19 cellular contexts compared by ENCODE assay signal in genomic region chr16:82892327-82892726, GRCh38.
DNase-seq lines count a peak whose midpoint lies in the region; ATAC-seq, FAIRE-seq and TF ChIP-seq lines count a peak whose summit lies in the region.
"Had no signal": no experiment of that assay in that cellular context is flagged by ENCODE, and none has a peak within 500 bp of the region (broad histone marks: within the 10 kb centered on the region; RNA-seq: fewer than 3 reads in every experiment).

No MANE protein-coding gene starts in this region.

- no peaks in the 10 kb centered on the region for H3K79me2 ChIP-seq in GM23248 (ENCODE audit: insufficient read depth)

- H3K27me3 ChIP-seq in GM23248 (replicated peaks; ENCODE audit: insufficient read depth) (no peaks in the 10 kb centered on the region), psoas muscle (ENCODE audit: insufficient read depth in 3 of 3, low read length in 2 of 3) (no peaks in the 10 kb centered on the region)
- no peaks in the 10 kb centered on the region for H3K27me3 ChIP-seq in CD4-positive, alpha-beta memory T cell (ENCODE audit: insufficient read depth, low read length)
- H3K27me3 ChIP-seq: BE2C had no signal

- no peaks in the 10 kb centered on the region for H3K9me2 ChIP-seq in GM23248 (ENCODE audit: insufficient read depth)
- H3K9me2 ChIP-seq: SK-N-SH had no signal

- DNase-seq in AG20443 (ENCODE audit: low spot score), result peak; percentile 32
- peak; percentile 28 for DNase-seq in GM23248
- peak; percentile 11 for DNase-seq in fibroblast of peridontal ligament (ENCODE audit: extremely low read depth)
- DNase-seq in psoas muscle, result no peak
- no peak for DNase-seq in posterior cingulate gyrus
- DNase-seq in urothelium cell line (ENCODE audit: low spot score), result no peak
- DNase-seq in CD4-positive, alpha-beta memory T cell, result no peak
- DNase-seq: BE2C; Calu3; CD4-positive, alpha-beta T cell; DMS53; HCEC 1CT; KG1; NCI-H1048; NCI-H1436 treated with DMSO at 0.1 percent for 48 hours; NCI-H2029 treated with DMSO at 0.1 percent for 48 hours; NCI-H510A treated with DMSO at 0.1 percent for 48 hours; SK-N-SH had no signal

- H3K4me1 Mint-ChIP-seq in CD4-positive, alpha-beta memory T cell, result no peaks in the 10 kb centered on the region

- intact Hi-C loops in psoas muscle (cut with DNase I) (no loop called here), posterior cingulate gyrus (cut with DNase I) (no loop called here)
- intact Hi-C loops in CD4-positive, alpha-beta memory T cell (cut with micrococcal nuclease), result no loop called here

- TF ChIP-seq CTCF in psoas muscle (IDR thresholded peaks at IDR 0.05), result no peak

- no peaks in the 10 kb centered on the region for H4K20me1 ChIP-seq in GM23248 (ENCODE audit: insufficient read depth)

- no peak overlapping the region for H2AFZ ChIP-seq in GM23248

- no peak overlapping the region for H3K4me3 ChIP-seq in GM23248
- H3K4me3 ChIP-seq in psoas muscle, result no peak overlapping the region
- no peak overlapping the region for H3K4me3 ChIP-seq in CD4-positive, alpha-beta memory T cell (ENCODE audit: low read length in 2 of 2)

- in situ Hi-C loops in GM23248 (cut with MboI), result no loop called here

- no peak overlapping the region for H3K27ac Mint-ChIP-seq in CD4-positive, alpha-beta memory T cell
- H3K27ac Mint-ChIP-seq: CD4-positive, alpha-beta T cell had no signal

- no peaks in the 10 kb centered on the region for H3K36me3 Mint-ChIP-seq in CD4-positive, alpha-beta memory T cell

- H3K27ac ChIP-seq in GM23248, result no peak overlapping the region
- peak overlapping the region; percentile 65 for H3K27ac ChIP-seq in psoas muscle
- no peak overlapping the region for H3K27ac ChIP-seq in CD4-positive, alpha-beta memory T cell (ENCODE audit: low read depth, low read length)

- peaks cover 0 to 1% (median 0%) of the 10 kb centered on the region in 8 donors for H3K9me3 Mint-ChIP-seq in CD4-positive, alpha-beta memory T cell
- H3K9me3 Mint-ChIP-seq: CD4-positive, alpha-beta T cell had no signal

- 56% methylated on average over 2 of the region's 2 CpGs for WGBS in GM23248 (ENCODE audit: low coverage in 1 of 2, low lambda C conversion rate in 2 of 2, missing lambda C conversion rate in 2 of 2), 2 experiments
- WGBS in psoas muscle, 3 donors, result 96 to 99% (median 97%) methylated on average over 2 of the region's 2 CpGs

- H3K4me1 ChIP-seq in GM23248 (ENCODE audit: insufficient read depth) (peaks cover 9% of the 10 kb centered on the region; the same call in 1 of the 2 replicates), psoas muscle (peaks cover 29% of the 10 kb centered on the region)
- H3K4me1 ChIP-seq in CD4-positive, alpha-beta memory T cell (ENCODE audit: insufficient read depth, low read length), result no peaks in the 10 kb centered on the region
- H3K4me1 ChIP-seq: BE2C had no signal

- H3K4me2 ChIP-seq in GM23248 (ENCODE audit: unreplicated experiment), result no peak overlapping the region
- H3K4me2 ChIP-seq: SK-N-SH had no signal

- no peak overlapping the region for H3K9ac ChIP-seq in GM23248
- H3K9ac ChIP-seq: SK-N-SH had no signal

- FAIRE-seq in urothelium cell line (lab: Jason Lieb, UNC), result no peak

- H3K4me3 Mint-ChIP-seq in CD4-positive, alpha-beta memory T cell, result no peak overlapping the region
- H3K4me3 Mint-ChIP-seq: CD4-positive, alpha-beta T cell had no signal

- H3K9me3 ChIP-seq in GM23248 (ENCODE audit: low read depth) (no peaks in the 10 kb centered on the region), psoas muscle (no peaks in the 10 kb centered on the region)
- H3K9me3 ChIP-seq in CD4-positive, alpha-beta memory T cell (ENCODE audit: control insufficient read depth in 1 of 2, low read length in 2 of 2), result no peaks in the 10 kb centered on the region
- H3K9me3 ChIP-seq: BE2C, SK-N-SH had no signal

- H3K27me3 Mint-ChIP-seq in CD4-positive, alpha-beta memory T cell, result peaks cover 0 to 3% of the 10 kb centered on the region in 2 donors

- CTCF ChIA-PET in CD4-positive, alpha-beta memory T cell (lab: Charles Lee; ENCODE audit: partially characterized antibody), result no interaction called here

- no peaks in the 10 kb centered on the region for H3F3A ChIP-seq in GM23248 (ENCODE audit: insufficient read depth)

- H3K36me3 ChIP-seq in GM23248 (ENCODE audit: low read depth), result no peaks in the 10 kb centered on the region
- H3K36me3 ChIP-seq in psoas muscle (ENCODE audit: insufficient read depth in 1 of 2, low read depth in 1 of 2), result no peaks in the 10 kb centered on the region
- H3K36me3 ChIP-seq in CD4-positive, alpha-beta memory T cell (ENCODE audit: insufficient read depth, low read length), result no peaks in the 10 kb centered on the region
- H3K36me3 ChIP-seq: BE2C had no signal

- POLR2A ChIA-PET in CD4-positive, alpha-beta memory T cell (lab: Charles Lee; ENCODE audit: partially characterized antibody), result no interaction called here

- ATAC-seq in psoas muscle, result peak; percentile 68 to 89 (median 80)
- ATAC-seq in GM21515 (IDR thresholded peaks at IDR 0.05; ENCODE audit: unreplicated experiment), result no peak

Comparison
In these comparisons a context has a peak if more than half of its experiments do, and no peak if none do; other contexts are left out.
1. DNase-seq: peak in AG20443 (single experiment), GM23248 (single experiment) and fibroblast of peridontal ligament (single experiment); none in psoas muscle (0 of 2), posterior cingulate gyrus (0 of 10), urothelium cell line (single experiment) and CD4-positive, alpha-beta memory T cell (0 of 5).